ENCODE assay signal across 18 cellular contexts in the genomic region with DNA sequence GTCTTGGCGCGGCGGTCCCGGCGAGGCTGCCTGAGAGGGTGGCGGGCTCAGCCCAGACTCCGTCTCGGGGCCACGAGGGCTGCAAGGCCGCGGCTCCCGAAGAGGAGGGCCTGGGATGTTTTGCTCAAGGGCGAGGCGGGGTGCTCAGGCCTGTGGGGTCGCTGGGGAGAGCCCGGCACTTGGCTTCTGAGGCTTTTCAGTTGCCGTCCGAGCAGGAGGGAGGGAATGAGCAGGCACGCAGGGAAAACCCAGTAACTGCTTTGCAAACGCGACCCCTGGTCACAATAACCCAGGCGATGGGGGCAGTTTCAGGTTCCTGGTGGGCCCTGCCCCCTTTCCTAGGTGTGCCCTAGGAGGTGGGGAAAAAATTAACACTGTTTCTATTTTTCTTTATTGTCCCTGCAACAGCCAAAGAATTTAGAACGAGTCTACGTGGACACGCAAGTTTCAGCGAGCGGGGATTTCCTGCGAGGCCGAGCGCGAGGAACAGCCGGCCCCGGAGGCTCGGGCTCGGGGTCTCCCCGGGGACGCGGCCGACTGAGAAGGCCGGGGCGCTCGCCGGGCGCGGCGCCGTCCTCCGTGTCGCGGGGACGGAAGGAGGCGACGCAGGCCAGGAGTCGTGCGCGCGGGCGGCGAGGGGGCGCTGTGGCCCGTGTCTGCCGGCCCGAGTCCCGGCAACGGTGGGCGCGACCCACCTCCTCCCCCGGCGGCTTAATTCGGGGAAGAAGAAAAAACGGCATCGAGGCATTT. TPM values are rescaled to one million over a fixed set of nuclear protein-coding genes. Genes with fewer than 3 reads are reported as not detected.
A peak's percentile ranks its signal among the peaks of the same experiment; 100 is the strongest.
DNase-seq lines count a peak whose midpoint lies in the region; ATAC-seq and TF ChIP-seq lines count a peak whose summit lies in the region.
"Had no signal": no experiment of that assay in that cellular context is flagged by ENCODE, and none has a peak within 500 bp of the region (broad histone marks: within the 10 kb centered on the region; RNA-seq: fewer than 3 reads in every experiment).

No MANE protein-coding gene starts in this region.

- H3K36me3 ChIP-seq in cardiac muscle cell, result no peaks in the 10 kb centered on the region
- no peaks in the 10 kb centered on the region for H3K36me3 ChIP-seq in heart left ventricle
- H3K36me3 ChIP-seq in lower lobe of right lung, result no peaks in the 10 kb centered on the region
- no peaks in the 10 kb centered on the region for H3K36me3 ChIP-seq in upper lobe of left lung
- H3K36me3 ChIP-seq in HAP-1 (replicated peaks), result no peaks in the 10 kb centered on the region
- H3K36me3 ChIP-seq: sigmoid colon, thyroid gland had no signal

- H3K27ac ChIP-seq in cardiac muscle cell (peak overlapping the region; percentile 75), heart left ventricle (no peak overlapping the region), coronary artery (no peak overlapping the region), lower lobe of right lung (peak overlapping the region; percentile 90), upper lobe of left lung (peak overlapping the region; percentile 67 to 94 (median 86))
- H3K27ac ChIP-seq: sigmoid colon, thyroid gland had no signal

- H3K9me3 ChIP-seq in cardiac muscle cell (ENCODE audit: low read depth) (no peaks in the 10 kb centered on the region), heart left ventricle (no peaks in the 10 kb centered on the region), lower lobe of right lung (no peaks in the 10 kb centered on the region), upper lobe of left lung (no peaks in the 10 kb centered on the region), HAP-1 (peaks cover 5% of the 10 kb centered on the region; the same call in 1 of the 2 replicates)
- H3K9me3 ChIP-seq: sigmoid colon, thyroid gland had no signal

- ATAC-seq in heart left ventricle (no peak), lower lobe of right lung (peak in 1 of 2 donors; percentile 42), upper lobe of left lung (ENCODE audit: low FRiP score in 2 of 2) (no peak)
- ATAC-seq: activated naive CD4-positive, alpha-beta T cell treated with anti-CD3 and anti-CD28 coated beads, Interleukin-2, amount 50 U/mL, for 72 hours; HCT116; K562 had no signal

- peaks cover 32% of the 10 kb centered on the region for H3K27me3 ChIP-seq in cardiac muscle cell
- H3K27me3 ChIP-seq in heart left ventricle, result peaks cover 35 to 97% (median 91%) of the 10 kb centered on the region in 9 donors
- H3K27me3 ChIP-seq in lower lobe of right lung (ENCODE audit: low read depth), result peaks cover 89% of the 10 kb centered on the region
- peaks cover 0 to 42% (median 19%) of the 10 kb centered on the region in 4 donors for H3K27me3 ChIP-seq in upper lobe of left lung
- no peaks in the 10 kb centered on the region for H3K27me3 ChIP-seq in HAP-1 (ENCODE audit: low read depth)

- WGBS in heart left ventricle, 4 donors, result 7 to 17% (median 11%) methylated on average over 50 to 72 of the region's 72 CpGs
- WGBS in upper lobe of left lung, 2 donors, result 3 to 18% methylated on average over 30 to 64 of the region's 72 CpGs

- DNase-seq in cardiac muscle cell (ENCODE audit: low read depth in 1 of 2, low spot score in 1 of 2) (peak in 1 of 2 donors; percentile 75), heart left ventricle (no peak), coronary artery (ENCODE audit: low spot score) (peak; percentile 49), lower lobe of right lung (peak; percentile 61), upper lobe of left lung (peak; percentile 58 to 91), HAP-1 (ENCODE audit: low spot score in 2 of 2) (no peak)
- DNase-seq in effector CD4-positive, alpha-beta T cell, result no peak
- no peak for DNase-seq in stimulated activated naive CD4-positive, alpha-beta T cell treated with Interleukin-2 at 50 U/mL for 16 hours (lab: John Stamatoyannopoulos, UW)
- DNase-seq: activated CD8-positive, alpha-beta memory T cell treated with anti-CD3 and anti-CD28 coated beads for 24 hours; dermis blood vessel endothelial cell; NCI-H2081; sigmoid colon; thyroid gland had no signal

- no peak for TF ChIP-seq POLR2A in heart left ventricle (IDR thresholded peaks at IDR 0.05)
- peak in 1 of 4 donors; percentile 28 for TF ChIP-seq POLR2A in upper lobe of left lung (IDR thresholded peaks at IDR 0.05)

- H3K4me1 ChIP-seq in cardiac muscle cell (ENCODE audit: low read depth) (peaks cover 18% of the 10 kb centered on the region), heart left ventricle (peaks cover 0 to 54% (median 14%) of the 10 kb centered on the region in 12 donors), lower lobe of right lung (peaks cover 13% of the 10 kb centered on the region), upper lobe of left lung (peaks cover 12 to 56% (median 28%) of the 10 kb centered on the region in 4 donors), HAP-1 (no peaks in the 10 kb centered on the region)

- no peak for TF ChIP-seq EP300 in upper lobe of left lung (IDR thresholded peaks at IDR 0.05)

- intact Hi-C loops in heart left ventricle (cut with DNase I), result loop anchor here in 3 of 10 donors (10.0 kb wide), 2 partner anchors 840 to 850 kb away; a partner anchor contains a TSS
- intact Hi-C loops in lower lobe of right lung (cut with DNase I), result no loop called here

- in situ Hi-C loops in HAP-1 (cut with MboI; ENCODE audit: low sequenced_read_pairs), result no loop called here

- H3K4me3 ChIP-seq in cardiac muscle cell (peak overlapping the region; percentile 54), heart left ventricle (peak overlapping the region in 5 of 12 donors; percentile 9 to 51 (median 41)), coronary artery (peak overlapping the region; percentile 65), lower lobe of right lung (peak overlapping the region; percentile 55), upper lobe of left lung (peak overlapping the region in 3 of 4 donors; percentile 40 to 57 (median 54)), HAP-1 (no peak overlapping the region)
- H3K4me3 ChIP-seq: K562 had no signal

- TF ChIP-seq CTCF in cardiac muscle cell (IDR thresholded peaks at IDR 0.05; ENCODE audit: low read depth, low read length) (no peak), heart left ventricle (IDR thresholded peaks at IDR 0.05) (peak in 2 of 12 donors; percentile 15 to 26), coronary artery (IDR thresholded peaks at IDR 0.05) (no peak), lower lobe of right lung (IDR thresholded peaks at IDR 0.05) (peak; percentile 31), upper lobe of left lung (IDR thresholded peaks at IDR 0.05) (peak in 4 of 6 experiments; percentile 10 to 52 (median 48))

RNA-seq across cellular contexts. Expression of a gene that starts 3.3 kb away (rescaled TPM):
- total RNA-seq in cardiac muscle cell, result 112 and 122 TPM in 2 replicates
- 55.2 and 59.9 TPM in 2 replicates for polyA plus RNA-seq in cardiac muscle cell
- total RNA-seq in heart left ventricle, result 1 to 10 TPM in 2 of 9 donors, under 1 TPM in 7; 0.17 to 3.7 (median 0.56) TPM
- polyA plus RNA-seq in heart left ventricle, result 1 to 10 TPM; 1.3 to 2.7 TPM
- total RNA-seq in lower lobe of right lung, result 52.1 TPM
- 100 to 1,000 TPM in 3 of 6 donors, 10 to 100 TPM in 3; 53.2 to 131 (median 106) TPM for total RNA-seq in upper lobe of left lung
- total RNA-seq: A673; activated naive CD4-positive, alpha-beta T cell treated with anti-CD3 and anti-CD28 coated beads, Interleukin-2, amount 50 U/mL, for 72 hours; OCI-LY7; sigmoid colon had no signal
- polyA plus RNA-seq: K562 had no signal

Comparison
In these comparisons a context has a peak if more than half of its experiments do, and no peak if none do; other contexts are left out.
1. H3K27ac ChIP-seq: peak in cardiac muscle cell (single experiment), lower lobe of right lung (single experiment) and upper lobe of left lung (4 of 4); none in heart left ventricle (0 of 12) and coronary artery (0 of 2).
2. RNA of a gene that starts 3.3 kb away (total RNA-seq): 112 to 122 TPM in cardiac muscle cell, 53.2 to 131 TPM in upper lobe of left lung and 52.1 TPM in lower lobe of right lung (single experiment); 0.17 to 3.7 TPM in heart left ventricle; every median in the first group is over 10 times any median in the second.
3. DNase-seq: peak in coronary artery (single experiment), lower lobe of right lung (single experiment) and upper lobe of left lung (2 of 2); none in heart left ventricle (0 of 5), HAP-1 (0 of 2), effector CD4-positive, alpha-beta T cell (single experiment) and stimulated activated naive CD4-positive, alpha-beta T cell treated with Interleukin-2 at 50 U/mL for 16 hours (single experiment).
4. CTCF ChIP-seq: peak in lower lobe of right lung (single experiment) and upper lobe of left lung (4 of 6); none in cardiac muscle cell (single experiment) and coronary artery (single experiment).